In the genomic region with DNA sequence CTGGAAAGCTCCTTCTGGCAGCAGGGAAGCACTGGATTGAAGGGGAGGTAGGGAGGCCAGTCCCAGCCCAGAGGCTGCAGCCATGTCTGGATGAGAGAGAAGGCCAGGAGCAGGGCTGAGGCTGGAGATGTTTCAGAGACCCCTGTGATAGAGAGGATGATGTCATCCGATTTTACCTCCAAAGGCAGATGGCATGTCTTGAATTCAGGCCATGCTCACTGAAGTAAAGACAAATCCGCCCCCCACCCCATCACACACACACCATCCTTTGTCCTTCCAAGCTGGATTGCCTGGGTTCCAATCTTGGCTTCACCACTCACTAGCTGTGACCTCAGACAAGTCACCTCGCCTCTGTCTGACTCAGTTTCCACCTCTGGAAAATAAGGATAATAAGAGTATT, we compare ENCODE assay signal across 25 cellular contexts.
"Had no signal": no experiment of that assay in that cellular context is flagged by ENCODE, and none has a peak within 500 bp of the region (broad histone marks: within the 10 kb centered on the region; RNA-seq: fewer than 3 reads in every experiment).

No MANE protein-coding gene starts in this region.

- H3K9me3 ChIP-seq: left lung, lower lobe of right lung, neutrophil, ovary, right atrium auricular region had no signal

- H3K27me3 ChIP-seq: left lung, neural progenitor cell, neutrophil, ovary, right atrium auricular region, tibial nerve had no signal

- H3K4me1 ChIP-seq: left lung, lower lobe of right lung, tibial nerve had no signal

- FAIRE-seq: islet of Langerhans, kidney had no signal

- H3K27ac Mint-ChIP-seq: immature natural killer cell; naive thymus-derived CD8-positive, alpha-beta T cell; nephron; neural progenitor cell; progenitor cell of endocrine pancreas; stimulated activated memory B cell treated with anti-CD40 and anti-IgM and Interleukin-4, amounts not matched to agents 10 μg/mL and 1 μg/mL and 100 μg/mL, for 72 hours; type B pancreatic cell had no signal

- H3K36me3 ChIP-seq: left lung, lower lobe of right lung, neural progenitor cell, neutrophil, ovary had no signal

- H3K27me3 Mint-ChIP-seq: naive thymus-derived CD8-positive, alpha-beta T cell; progenitor cell of endocrine pancreas; stimulated activated naive CD8-positive, alpha-beta T cell treated with anti-CD3 and anti-CD28 coated beads, Interleukin-15, amount 100 ng/mL, for 72 hours; type B pancreatic cell had no signal

- H3K9me3 Mint-ChIP-seq: immature natural killer cell; nephron; neural progenitor cell; stimulated activated memory B cell treated with anti-CD40 and anti-IgM and Interleukin-4, amounts not matched to agents 10 μg/mL and 1 μg/mL and 100 μg/mL, for 72 hours; stimulated activated naive CD8-positive, alpha-beta T cell treated with anti-CD3 and anti-CD28 coated beads, Interleukin-15, amount 100 ng/mL, for 72 hours; type B pancreatic cell had no signal

- H3K36me3 Mint-ChIP-seq: immature natural killer cell; stimulated activated memory B cell treated with anti-CD40 and anti-IgM and Interleukin-4, amounts not matched to agents 10 μg/mL and 1 μg/mL and 100 μg/mL, for 72 hours had no signal

- H3K4me3 Mint-ChIP-seq: immature natural killer cell; naive thymus-derived CD8-positive, alpha-beta T cell; nephron; neural progenitor cell; stimulated activated memory B cell treated with anti-CD40 and anti-IgM and Interleukin-4, amounts not matched to agents 10 μg/mL and 1 μg/mL and 100 μg/mL, for 72 hours; stimulated activated naive CD8-positive, alpha-beta T cell treated with anti-CD3 and anti-CD28 coated beads, Interleukin-15, amount 100 ng/mL, for 72 hours; type B pancreatic cell had no signal

- H3K27ac ChIP-seq: left lung, lower lobe of right lung, neural progenitor cell, neutrophil, ovary, right atrium auricular region, skin epidermis, tibial nerve had no signal

- H3K4me3 ChIP-seq: left lung, lower lobe of right lung, neural progenitor cell, ovary, right atrium auricular region, skin epidermis, tibial nerve had no signal

- H2AFZ ChIP-seq: neural progenitor cell had no signal

- H3K9ac ChIP-seq: neural progenitor cell had no signal

- H3K4me2 ChIP-seq: neural progenitor cell had no signal

- ATAC-seq: left colon; left lung; lower lobe of right lung; naive thymus-derived CD8-positive, alpha-beta T cell; sciatic nerve; stimulated activated memory B cell treated with anti-CD40 and anti-IgM and Interleukin-4, amounts not matched to agents 10 μg/mL and 1 μg/mL and 100 μg/mL, for 72 hours; stimulated activated naive CD8-positive, alpha-beta T cell treated with anti-CD3 and anti-CD28 coated beads, Interleukin-15, amount 100 ng/mL, for 72 hours had no signal

- H3K4me1 Mint-ChIP-seq: immature natural killer cell; naive thymus-derived CD8-positive, alpha-beta T cell; nephron; stimulated activated naive CD8-positive, alpha-beta T cell treated with anti-CD3 and anti-CD28 coated beads, Interleukin-15, amount 100 ng/mL, for 72 hours had no signal

- DNase-seq: hypothalamus; immature natural killer cell; kidney; left colon; left lung; lower lobe of right lung; mammary epithelial cell; mesenchymal stem cell; naive thymus-derived CD8-positive, alpha-beta T cell; occipital lobe; ovary; stimulated activated CD4-positive, alpha-beta T cell treated with anti-CD3 and anti-CD28 coated beads, Interleukin-4, amount 100 ng/mL, for 24 hours; stimulated activated naive CD4-positive, alpha-beta T cell treated with Interleukin-2 at 50 U/mL for 16 hours; stimulated activated naive CD8-positive, alpha-beta T cell treated with anti-CD3 and anti-CD28 coated beads, Interleukin-15, amount 100 ng/mL, for 72 hours had no signal
